23 cellular contexts compared by ENCODE assay signal in the genomic region with DNA sequence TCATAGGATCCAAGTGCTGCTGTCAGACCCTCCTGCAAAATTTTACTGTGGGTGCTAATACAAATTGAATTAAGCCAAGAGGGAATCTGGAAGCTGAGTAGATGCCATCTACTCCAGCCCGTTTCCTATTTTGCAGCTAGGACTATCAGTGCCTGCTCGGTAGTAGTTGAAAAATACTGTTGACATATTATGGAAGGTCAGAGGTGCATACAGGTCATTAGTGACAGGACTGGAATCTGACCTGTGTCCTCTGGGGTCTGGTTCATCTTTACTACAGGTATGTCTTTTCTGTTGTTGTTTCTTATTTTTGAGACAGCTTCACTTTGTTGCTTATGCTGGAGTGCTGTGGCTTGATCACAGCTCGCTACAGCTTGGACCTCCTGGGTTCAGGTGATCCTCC. TPM values are rescaled to one million over a fixed set of nuclear protein-coding genes. Genes with fewer than 3 reads are reported as not detected.
DNase-seq lines count a peak whose midpoint lies in the region; ATAC-seq, FAIRE-seq and TF ChIP-seq lines count a peak whose summit lies in the region.
"Had no signal": no experiment of that assay in that cellular context is flagged by ENCODE, and none has a peak within 500 bp of the region (broad histone marks: within the 10 kb centered on the region; RNA-seq: fewer than 3 reads in every experiment).

No MANE protein-coding gene starts in this region.

- TF ChIP-seq RAD21 in GM12878 (IDR thresholded peaks at IDR 0.05; ENCODE audit: insufficient read depth, low read depth, low read length) = no peak

- H3K9me3 ChIP-seq in OCI-LY7 (ENCODE audit: low read length) (no peaks in the 10 kb centered on the region), GM12878 (replicated peaks; ENCODE audit: control insufficient read depth, insufficient read depth, low read length) (no peaks in the 10 kb centered on the region), mesenchymal stem cell (ENCODE audit: control insufficient read depth, low read length) (no peaks in the 10 kb centered on the region)
- H3K9me3 ChIP-seq: ascending aorta, pancreas, right atrium auricular region, stomach, upper lobe of left lung had no signal

- no peak for TF ChIP-seq EP300 in GM12878 (IDR thresholded peaks at IDR 0.05; ENCODE audit: borderline replicate concordance in 1 of 2, control insufficient read depth in 1 of 2, low read depth in 2 of 2, low read length in 2 of 2)

- no peaks in the 10 kb centered on the region for H3K79me1 ChIP-seq in mesenchymal stem cell (replicated peaks; ENCODE audit: low read length, poor library complexity, severe bottlenecking)

- H3K27ac ChIP-seq in OCI-LY7 (ENCODE audit: low read depth, low read length, poor library complexity, severe bottlenecking) = peak overlapping the region; percentile 91
- H3K27ac ChIP-seq in GM12878 (ENCODE audit: control insufficient read depth, insufficient read depth) = no peak overlapping the region
- H3K27ac ChIP-seq in mesenchymal stem cell (ENCODE audit: low read length, poor library complexity, severe bottlenecking) = no peak overlapping the region
- peak overlapping the region; percentile 91 for H3K27ac ChIP-seq in substantia nigra (ENCODE audit: low read depth, low read length, poor library complexity, severe bottlenecking)
- H3K27ac ChIP-seq: ascending aorta, pancreas, right atrium auricular region, WERI-Rb-1 had no signal

- ATAC-seq in GM12878 = no peak
- ATAC-seq in HG02840 (IDR thresholded peaks at IDR 0.05; ENCODE audit: low FRiP score, unreplicated experiment) = no peak
- ATAC-seq: natural killer cell treated with Interleukin-12 subunit alpha and Interleukin-12 subunit beta and Interleukin-15 and Interleukin-18, amount 100 ng/mL, for 72 hours; pancreas had no signal

- no peak overlapping the region for H3K23ac ChIP-seq in mesenchymal stem cell (ENCODE audit: low read length in 2 of 2)

- SMC1A ChIA-PET in GM12878 (lab: Charles Lee; ENCODE audit: uncharacterized antibody, unreplicated experiment) = interaction anchor here (1.1 to 3.2 kb wide), 8 partner anchors 9 to 75 kb away, joined by 3 to 15 read pairs (median 7); no protein-coding TSS in a partner anchor

- H3K4me2 ChIP-seq in OCI-LY7 (ENCODE audit: low read length) (peak overlapping the region; percentile 76), GM12878 (ENCODE audit: control insufficient read depth, insufficient read depth) (peak overlapping the region; percentile 41), mesenchymal stem cell (ENCODE audit: low read length, poor library complexity, severe bottlenecking) (no peak overlapping the region)

- H3K4me1 ChIP-seq in OCI-LY7 (ENCODE audit: insufficient read depth, low read length, poor library complexity, severe bottlenecking) (peaks cover 71% of the 10 kb centered on the region), GM12878 (ENCODE audit: control insufficient read depth, insufficient read depth, low read length) (peaks cover 50% of the 10 kb centered on the region), mesenchymal stem cell (ENCODE audit: control insufficient read depth, insufficient read depth, low read depth, low read length) (peaks cover 18% of the 10 kb centered on the region)

- peak overlapping the region; percentile 54 for H2AK5ac ChIP-seq in mesenchymal stem cell (ENCODE audit: low read length, severe bottlenecking)

- H4K8ac ChIP-seq in mesenchymal stem cell (ENCODE audit: low read length) = no peak overlapping the region

- H2BK5ac ChIP-seq in mesenchymal stem cell (ENCODE audit: low read depth, low read length, poor library complexity, severe bottlenecking) = no peak overlapping the region

- H3K9ac ChIP-seq in GM12878 (ENCODE audit: control insufficient read depth, insufficient read depth, low read length) (no peak overlapping the region), mesenchymal stem cell (ENCODE audit: low read length) (no peak overlapping the region)

- H2BK12ac ChIP-seq in mesenchymal stem cell (ENCODE audit: low read length in 2 of 2) = peak overlapping the region in 1 of 2 experiments; percentile 12

- FAIRE-seq in GM12878 (lab: Jason Lieb, UNC) = no peak
- FAIRE-seq: pancreas had no signal

- no peak overlapping the region for H2BK15ac ChIP-seq in mesenchymal stem cell (ENCODE audit: low read depth, poor library complexity, severe bottlenecking)

- RAD21 ChIA-PET in GM12878 (lab: Charles Lee; ENCODE audit: unreplicated experiment) = interaction anchor here (0.6 to 3.5 kb wide), 8 partner anchors 14 to 484 kb away, joined by 3 to 15 read pairs (median 6); no protein-coding TSS in a partner anchor

- TF ChIP-seq CTCF in OCI-LY7 (conservative IDR thresholded peaks at IDR 0.05; ENCODE audit: low read length) (no peak), GM12878 (IDR thresholded peaks at IDR 0.05 in 2 of 3, conservative IDR thresholded peaks at IDR 0.05 in 1 of 3; ENCODE audit: control insufficient read depth in 2 of 3, extremely low read depth in 1 of 3, insufficient read depth in 1 of 3, low read depth in 3 of 3, low read length in 3 of 3) (no peak)

- BruUV-seq in OCI-LY7 (replicated peaks; lab: Mats Ljungman, UMichigan) = no TSS peak
- BruUV-seq in GM12878 (replicated peaks; lab: Mats Ljungman, UMichigan) = no TSS peak

- WGBS in GM12878 (ENCODE audit: insufficient coverage, insufficient replicate concordance, low lambda C conversion rate, missing lambda C conversion rate) = 53% methylated on average over 3 of the region's 3 CpGs
- WGBS in mesenchymal stem cell = 88% methylated on average over 3 of the region's 3 CpGs

- intact Hi-C loops in OCI-LY7 (cut with micrococcal nuclease; ENCODE audit: unreplicated experiment) = loop anchor here (5.0 kb wide), 1 partner anchor 66 kb away; no protein-coding TSS in a partner anchor
- intact Hi-C loops in GM12878 (cut with micrococcal nuclease; ENCODE audit: unreplicated experiment) = loop anchor here (5.0 kb wide), 1 partner anchor 76 kb away; no protein-coding TSS in a partner anchor

- H3K4ac ChIP-seq in mesenchymal stem cell (ENCODE audit: low read depth in 1 of 2, low read length in 2 of 2) = no peak overlapping the region

- H3K4me3 ChIP-seq in OCI-LY7 (ENCODE audit: low read depth, low read length, poor library complexity, severe bottlenecking) (peak overlapping the region; percentile 52), GM12878 (no peak overlapping the region), mesenchymal stem cell (ENCODE audit: insufficient read depth in 1 of 2, low read depth in 1 of 2, low read length in 2 of 2) (no peak overlapping the region)
- H3K4me3 ChIP-seq: ascending aorta, GM23338, pancreas, right atrium auricular region, stomach, upper lobe of left lung had no signal

- POLR2A ChIA-PET in OCI-LY7 (lab: Charles Lee) = interaction anchor here (0.6 to 3.5 kb wide), 10 partner anchors 8 to 140 kb away, joined by 3 to 16 read pairs (median 5); no protein-coding TSS in a partner anchor
- POLR2A ChIA-PET in GM12878 (lab: Charles Lee) = interaction anchor here (0.6 to 1.0 kb wide), 6 partner anchors 19 to 385 kb away, joined by 3 to 6 read pairs (median 4); no protein-coding TSS in a partner anchor

- H2AFZ ChIP-seq in OCI-LY7 (ENCODE audit: low read length) (no peak overlapping the region), GM12878 (ENCODE audit: control insufficient read depth, low read depth, low read length) (no peak overlapping the region), mesenchymal stem cell (ENCODE audit: low read depth, low read length) (no peak overlapping the region)
- H2AFZ ChIP-seq: GM23338 had no signal

- peaks cover 28% of the 10 kb centered on the region for H4K20me1 ChIP-seq in OCI-LY7 (ENCODE audit: insufficient read depth, low read length)
- no peaks in the 10 kb centered on the region for H4K20me1 ChIP-seq in GM12878 (ENCODE audit: control insufficient read depth, insufficient read depth)

- in situ Hi-C loops in GM12878 (cut with MboI) = no loop called here

- H4K91ac ChIP-seq in mesenchymal stem cell (ENCODE audit: low read length) = no peak overlapping the region

- peaks cover 5% of the 10 kb centered on the region; the same call in 1 of the 2 replicates for H3K36me3 ChIP-seq in OCI-LY7 (ENCODE audit: insufficient read depth, low read length)
- H3K36me3 ChIP-seq in GM12878 (ENCODE audit: control insufficient read depth in 2 of 2, insufficient read depth in 2 of 2, low read length in 1 of 2) = no peaks in the 10 kb centered on the region
- H3K36me3 ChIP-seq in mesenchymal stem cell (ENCODE audit: control insufficient read depth in 1 of 2, insufficient read depth in 2 of 2, low read depth in 1 of 2, low read length in 2 of 2) = peaks cover 0 to 44% of the 10 kb centered on the region in 2 experiments
- H3K36me3 ChIP-seq: ascending aorta, pancreas, right atrium auricular region, stomach, upper lobe of left lung had no signal

- no peak overlapping the region for H3K14ac ChIP-seq in mesenchymal stem cell (ENCODE audit: low read length in 2 of 2)

- DNase-seq in OCI-LY7 (ENCODE audit: low spot score) = no peak
- DNase-seq in GM12878 (ENCODE audit: low read depth, low spot score) = no peak
- no peak for DNase-seq in mesenchymal stem cell
- no peak for DNase-seq in substantia nigra (lab: John Stamatoyannopoulos, UW)
- no peak for DNase-seq in kidney tubule cell (ENCODE audit: low spot score)
- DNase-seq in activated effector memory CD4-positive, alpha-beta T cell treated with Interleukin-2 at 50 U/mL for 16 hours = no peak
- no peak for DNase-seq in SIG-M5 treated with dmso at 0.1 percent for 504 hours (lab: John Stamatoyannopoulos, UW; ENCODE audit: unreplicated experiment)
- DNase-seq: activated CD4-positive, alpha-beta T cell treated with anti-CD3 and anti-CD28 coated beads, Interleukin-2, amount 50 U/mL, for 4 hours; DMS53; KG1; MV-4-11; NCI-H1694; NCI-H526 treated with DMSO at 0.1 percent for 48 hours; pancreas; stomach; T-helper 9 cell; upper lobe of left lung; WERI-Rb-1 had no signal

- no peak overlapping the region for H2BK120ac ChIP-seq in mesenchymal stem cell (ENCODE audit: low read depth, low read length)

- H3K79me2 ChIP-seq in OCI-LY7 (ENCODE audit: insufficient read depth, low read depth, low read length) = peaks cover 90% of the 10 kb centered on the region
- no peaks in the 10 kb centered on the region for H3K79me2 ChIP-seq in GM12878 (ENCODE audit: control insufficient read depth, insufficient read depth, low read length)

- H3K27me3 ChIP-seq in GM12878 (replicated peaks in 1 of 2; ENCODE audit: control insufficient read depth in 2 of 2, insufficient read depth in 2 of 2, low read length in 1 of 2) (no peaks in the 10 kb centered on the region), mesenchymal stem cell (ENCODE audit: control insufficient read depth in 1 of 2, insufficient read depth in 1 of 2, low read length in 2 of 2) (no peaks in the 10 kb centered on the region)
- H3K27me3 ChIP-seq: ascending aorta, pancreas, right atrium auricular region, stomach, upper lobe of left lung had no signal

- no peaks in the 10 kb centered on the region for H3K9me2 ChIP-seq in OCI-LY7 (ENCODE audit: insufficient read depth, low read length)

- CTCF ChIA-PET in OCI-LY7 (lab: Charles Lee; ENCODE audit: unreplicated experiment) = interaction anchor here (1.2 kb wide), 1 partner anchor 39 kb away, joined by 3 read pairs; no protein-coding TSS in a partner anchor
- CTCF ChIA-PET in GM12878 (lab: Yijun Ruan, JAX) = interaction anchor here (1.2 to 6.4 kb wide), 4 partner anchors 14 to 72 kb away, joined by 3 to 48 read pairs (median 4); no protein-coding TSS in a partner anchor

- TF ChIP-seq POLR2A in GM12878 (IDR thresholded peaks at IDR 0.05; ENCODE audit: low read depth, low read length) = no peak

- H3K18ac ChIP-seq in mesenchymal stem cell (ENCODE audit: low read depth in 1 of 2, low read length in 2 of 2) = peak overlapping the region in 1 of 2 experiments; percentile 34

RNA-seq across cellular contexts. Expression of a gene that starts 58.8 kb away (rescaled TPM):
- 67.2 and 74.0 TPM in 2 replicates for total RNA-seq in OCI-LY7 (2014; rRNA removed; shearing (Covaris generic))
- 181 and 206 TPM in 2 replicates for total RNA-seq in OCI-LY7 (2022)
- 37.7 and 39.0 TPM in 2 replicates for total RNA-seq in GM12878 (2013; cell fraction: nucleolus; rRNA removed)
- total RNA-seq in GM12878 (2014; rRNA removed) = 9.0 and 9.2 TPM in 2 replicates
- 10.4 and 12.1 TPM in 2 replicates for total RNA-seq in GM12878 (2014; rRNA removed; fragmentation: Illumina TruSeq; extraction: Trizol)
- 17.2 and 19.8 TPM in 2 replicates for total RNA-seq in GM12878 (2021)
- 1.1 TPM for polyA plus RNA-seq in GM12878 (2011; ENCODE audit: low read depth)
- polyA plus RNA-seq in GM12878 (2011; rRNA removed) = 45.7 and 50.4 TPM in 2 replicates
- 38.5 and 40.0 TPM in 2 replicates for polyA plus RNA-seq in GM12878 (2011; cell fraction: cytosol; rRNA removed)
- polyA plus RNA-seq in GM12878 (2011; cell fraction: nucleus; rRNA removed) = 113 and 120 TPM in 2 replicates
- polyA plus RNA-seq in GM12878 (2012) = 1.4 and 1.6 TPM in 2 replicates
- 17.9 and 18.9 TPM in 2 replicates for polyA plus RNA-seq in GM12878 (2014; fragmentation: Illumina TruSeq; extraction: Trizol)
- polyA plus RNA-seq in GM12878 (2014; fragmentation: Nextera tagmentation; extraction: Ambion mirVana) = 1 to 10 TPM; 1.9 to 2.5 TPM
- 12.4 and 13.1 TPM in 2 replicates for polyA plus RNA-seq in GM12878 (2014; rRNA removed)
- 1 to 10 TPM; 2.6 to 2.9 TPM for polyA plus RNA-seq in GM12878 (2016; fragmentation: Nextera tagmentation; extraction: Ambion mirVana)
- polyA minus RNA-seq in GM12878 (2011; rRNA and poly(A)+ RNA removed) = 94.8 and 109 TPM in 2 replicates
- polyA minus RNA-seq in GM12878 (2011; cell fraction: cytosol; rRNA and poly(A)+ RNA removed) = 26.1 and 26.6 TPM in 2 replicates
- polyA minus RNA-seq in GM12878 (2011; cell fraction: nucleus; rRNA and poly(A)+ RNA removed) = 133 and 207 TPM in 2 replicates
- polyA plus RNA-seq in mesenchymal stem cell (2013, experiment 1 of 2) = 135 TPM
- polyA plus RNA-seq in mesenchymal stem cell (2013, experiment 2 of 2) = 130 TPM

Comparison
In these comparisons a context has a peak if more than half of its experiments do, and no peak if none do; other contexts are left out.
1. H3K27ac ChIP-seq: peak in OCI-LY7 (single experiment) and substantia nigra (single experiment); none in GM12878 (single experiment) and mesenchymal stem cell (single experiment).